10 cellular contexts compared by ENCODE assay signal in the genomic region with DNA sequence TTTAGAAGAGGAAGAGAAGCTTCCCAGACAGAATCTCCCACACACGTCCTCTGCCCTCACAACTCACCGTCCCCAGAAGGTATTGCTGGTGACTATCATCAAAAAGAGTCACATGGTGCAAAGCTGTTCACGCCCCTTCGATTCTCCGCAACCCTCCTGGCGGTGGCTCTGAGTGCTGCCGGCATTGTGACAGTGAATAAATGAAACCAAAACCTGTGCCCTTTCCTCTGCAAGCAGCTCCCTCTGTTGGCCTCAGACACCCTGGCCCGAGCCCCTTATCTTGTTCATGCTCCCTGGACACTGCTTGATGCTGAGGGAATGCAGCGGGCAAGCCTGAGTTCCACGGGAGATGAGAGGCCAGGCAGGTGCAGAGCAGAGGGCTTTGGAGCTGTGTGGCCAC.
A peak's percentile ranks its signal among the peaks of the same experiment; 100 is the strongest.
DNase-seq lines count a peak whose midpoint lies in the region; ATAC-seq and TF ChIP-seq lines count a peak whose summit lies in the region.
"Had no signal": no experiment of that assay in that cellular context is flagged by ENCODE, and none has a peak within 500 bp of the region (broad histone marks: within the 10 kb centered on the region; RNA-seq: fewer than 3 reads in every experiment).

No MANE protein-coding gene starts in this region.

- TF ChIP-seq RAD21 in HCT116 (IDR thresholded peaks at IDR 0.05; ENCODE audit: low read depth): peak; percentile 38

- H3K27me3 ChIP-seq in HCT116 (ENCODE audit: insufficient read depth, low read length): peaks cover 30% of the 10 kb centered on the region
- no peaks in the 10 kb centered on the region for H3K27me3 ChIP-seq in effector memory CD4-positive, alpha-beta T cell (replicated peaks; ENCODE audit: control insufficient read depth, insufficient read depth, low read length, poor library complexity, severe bottlenecking)

- H3K4me2 ChIP-seq in HCT116 (ENCODE audit: low read length): peak overlapping the region; percentile 30; the same call in 1 of the 2 replicates

- RAD21 ChIA-PET in HCT116 (lab: Charles Lee; ENCODE audit: low non-redundant PET in 1 of 2, low total read pairs in 2 of 2, uncharacterized antibody in 2 of 2, unreplicated experiment in 2 of 2): no interaction called here

- intact Hi-C loops in HCT116 (cut with micrococcal nuclease): no loop called here

- DNase-seq in HCT116 (ENCODE audit: low read depth, low spot score) (peak; percentile 28), midbrain (lab: John Stamatoyannopoulos, UW) (no peak), coronary artery (ENCODE audit: low spot score) (no peak)
- peak; percentile 10 to 19 for DNase-seq in activated CD4-positive, alpha-beta T cell treated with anti-CD3 and anti-CD28 coated beads, Interleukin-2, amount 50 U/mL, for 4 hours
- DNase-seq in effector memory CD4-positive, alpha-beta T cell: peak in 2 of 3 donors; percentile 1 to 9
- DNase-seq in stimulated activated CD4-positive, alpha-beta T cell treated with anti-CD3 and anti-CD28 coated beads, Interleukin-4, amount 100 ng/mL, for 1 hour: peak; percentile 32
- DNase-seq: erythroblast, NCI-H524 treated with DMSO at 0.1 percent for 48 hours had no signal

- H2AFZ ChIP-seq in HCT116 (ENCODE audit: low read depth, low read length, poor library complexity, severe bottlenecking): no peak overlapping the region

- H3K9me2 ChIP-seq in HCT116 (ENCODE audit: insufficient read depth): no peaks in the 10 kb centered on the region

- BruUV-seq in HCT116 (replicated peaks; lab: Mats Ljungman, UMichigan): no TSS peak

- H3K9ac ChIP-seq in HCT116 (ENCODE audit: low read length): no peak overlapping the region

- no peaks in the 10 kb centered on the region for H3K36me3 ChIP-seq in HCT116 (ENCODE audit: control insufficient read depth in 1 of 2, insufficient read depth in 2 of 2, low read length in 2 of 2)
- no peaks in the 10 kb centered on the region for H3K36me3 ChIP-seq in effector memory CD4-positive, alpha-beta T cell (ENCODE audit: control insufficient read depth, insufficient read depth, low read length)

- no peak for TF ChIP-seq POLR2A in HCT116 (IDR thresholded peaks at IDR 0.05; ENCODE audit: borderline replicate concordance, extremely low read depth, insufficient read depth, insufficient read length)

- H3K27ac ChIP-seq in HCT116 (ENCODE audit: low read depth, low read length) (no peak overlapping the region), coronary artery (no peak overlapping the region)
- no peak overlapping the region for H3K27ac ChIP-seq in effector memory CD4-positive, alpha-beta T cell (ENCODE audit: insufficient read depth, low read length, poor library complexity, severe bottlenecking)

- no peaks in the 10 kb centered on the region for H4K20me1 ChIP-seq in HCT116 (ENCODE audit: insufficient read depth)

- CTCF ChIA-PET in HCT116 (lab: Charles Lee): no interaction called here

- H3K4me1 ChIP-seq in HCT116 (ENCODE audit: control insufficient read depth in 1 of 2, insufficient read depth in 2 of 2, low read length in 2 of 2): no peaks in the 10 kb centered on the region
- no peaks in the 10 kb centered on the region for H3K4me1 ChIP-seq in effector memory CD4-positive, alpha-beta T cell (ENCODE audit: control insufficient read depth, insufficient read depth, low read length, poor library complexity, severe bottlenecking)

- peak; percentile 86 for ATAC-seq in HCT116
- no peak for ATAC-seq in GM18873 (IDR thresholded peaks at IDR 0.05; ENCODE audit: low FRiP score, unreplicated experiment)
- no peak for ATAC-seq in HG02870 (IDR thresholded peaks at IDR 0.05; ENCODE audit: unreplicated experiment)

- TF ChIP-seq CTCF in HCT116 (IDR thresholded peaks at IDR 0.05 in 2 of 3, conservative IDR thresholded peaks at IDR 0.05 in 1 of 3; ENCODE audit: borderline replicate concordance in 1 of 3, insufficient read depth in 1 of 3, low read depth in 2 of 3, low read length in 2 of 3): peak; percentile 30 to 59 (median 54); a peak in 4 of 6 replicates
- no peak for TF ChIP-seq CTCF in coronary artery (IDR thresholded peaks at IDR 0.05)

- no peaks in the 10 kb centered on the region for H3K79me2 ChIP-seq in HCT116 (ENCODE audit: insufficient read depth, low read length)

- H3K9me3 ChIP-seq in HCT116 (ENCODE audit: control insufficient read depth in 1 of 2, insufficient read depth in 1 of 2, low read depth in 1 of 2, low read length in 2 of 2): no peaks in the 10 kb centered on the region
- H3K9me3 ChIP-seq in effector memory CD4-positive, alpha-beta T cell (ENCODE audit: control insufficient read depth, low read length): no peaks in the 10 kb centered on the region

- H3K4me3 ChIP-seq in HCT116 (replicated peaks in 1 of 2; ENCODE audit: low read depth in 1 of 2, low read length in 2 of 2): no peak overlapping the region
- H3K4me3 ChIP-seq in effector memory CD4-positive, alpha-beta T cell (ENCODE audit: insufficient read depth, low read depth, low read length, poor library complexity, severe bottlenecking): no peak overlapping the region
- H3K4me3 ChIP-seq in coronary artery: no peak overlapping the region

- POLR2A ChIA-PET in HCT116 (lab: Charles Lee): no interaction called here

TF ChIP-seq in HCT116, 20 proteins besides CTCF, POLR2A, EP300 and RAD21:
- TF ChIP-seq MAX (IDR thresholded peaks at IDR 0.05) (0 out of 2 replicates have a peak, but pooled peaks have one; percentile 21), FOSL1 (IDR thresholded peaks at IDR 0.05; ENCODE audit: low read depth) (no peak)

Comparison
In these comparisons a context has a peak if more than half of its experiments do, and no peak if none do; other contexts are left out.
1. DNase-seq: peak in HCT116 (single experiment), activated CD4-positive, alpha-beta T cell treated with anti-CD3 and anti-CD28 coated beads, Interleukin-2, amount 50 U/mL, for 4 hours (2 of 2), effector memory CD4-positive, alpha-beta T cell (2 of 3) and stimulated activated CD4-positive, alpha-beta T cell treated with anti-CD3 and anti-CD28 coated beads, Interleukin-4, amount 100 ng/mL, for 1 hour (single experiment); none in midbrain (single experiment) and coronary artery (single experiment).